ENCODE assay signal across 22 cellular contexts in the genomic region with DNA sequence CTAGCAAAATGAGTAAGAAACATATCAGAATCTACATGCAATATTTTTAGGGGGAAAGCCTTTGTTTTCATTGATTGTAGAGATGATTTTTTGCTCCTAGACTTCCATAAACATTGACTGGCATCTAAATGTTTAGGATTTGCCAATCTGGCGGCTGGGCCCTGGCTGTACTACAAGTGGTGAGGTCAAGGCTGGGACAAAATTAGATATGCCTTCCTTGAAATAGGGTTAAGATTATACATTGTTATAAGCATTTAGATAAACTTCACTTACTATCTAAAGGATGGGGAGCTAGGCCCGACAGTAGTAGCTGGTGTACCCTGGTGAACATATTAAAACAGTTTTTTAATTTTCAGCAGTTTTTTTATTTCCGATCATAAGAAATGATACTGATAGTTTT. TPM values are rescaled to one million over a fixed set of nuclear protein-coding genes. Genes with fewer than 3 reads are reported as not detected.
A peak's percentile ranks its signal among the peaks of the same experiment; 100 is the strongest.
DNase-seq lines count a peak whose midpoint lies in the region; ATAC-seq, FAIRE-seq and TF ChIP-seq lines count a peak whose summit lies in the region.
"Had no signal": no experiment of that assay in that cellular context is flagged by ENCODE, and none has a peak within 500 bp of the region (broad histone marks: within the 10 kb centered on the region; RNA-seq: fewer than 3 reads in every experiment).

No MANE protein-coding gene starts in this region.

- H3K4me1 Mint-ChIP-seq in brain (peaks cover 85% of the 10 kb centered on the region), neural progenitor cell (peaks cover 14% of the 10 kb centered on the region)

- peak overlapping the region in 4 of 5 experiments; percentile 46 to 99 (median 96) for H3K27ac Mint-ChIP-seq in brain
- no peak overlapping the region for H3K27ac Mint-ChIP-seq in neural progenitor cell
- H3K27ac Mint-ChIP-seq: activated CD4-positive, alpha-beta memory T cell treated with anti-CD3 and anti-CD28 coated beads, Interleukin-2, amount 10 ng/mL, durations not matched to agents 7 days and 5 days; activated T-cell treated with anti-CD3 and anti-CD28 coated beads, Interleukin-2, amount 50 U/mL, for 72 hours; CD4-positive, alpha-beta memory T cell had no signal

- ATAC-seq in HepG2 = no peak
- no peak for ATAC-seq in GM18867 (IDR thresholded peaks at IDR 0.05; ENCODE audit: unreplicated experiment)
- ATAC-seq: activated T-cell treated with anti-CD3 and anti-CD28 coated beads, Interleukin-2, amount 50 U/mL, for 72 hours had no signal

- CTCF ChIA-PET in A673 (lab: Charles Lee) (no interaction called here), HepG2 (lab: Yijun Ruan, JAX; ENCODE audit: low intra/inter-chr PET ratio, low total read pairs) (no interaction called here)

- peaks cover 25% of the 10 kb centered on the region for H3K27me3 Mint-ChIP-seq in brain
- H3K27me3 Mint-ChIP-seq in neural progenitor cell (ENCODE audit: insufficient read depth, low read depth) = peaks cover 44% of the 10 kb centered on the region

- H2AFZ ChIP-seq in HepG2 (ENCODE audit: low read length) (no peak overlapping the region), neural progenitor cell (replicated peaks) (no peak overlapping the region)
- H2AFZ ChIP-seq: parathyroid adenoma had no signal

- no peak for TF ChIP-seq POLR2A in HepG2 (IDR thresholded peaks at IDR 0.05; ENCODE audit: insufficient read depth in 1 of 2, low read depth in 2 of 2, low read length in 2 of 2)

- H3K4me3 ChIP-seq in A673 (ENCODE audit: low read depth, low read length, poor library complexity, severe bottlenecking) (no peak overlapping the region), HepG2 (replicated peaks in 1 of 3; ENCODE audit: insufficient read depth in 1 of 3, low read depth in 2 of 3, low read length in 3 of 3) (0 out of 6 replicates have a peak overlapping the region, but pooled peaks of 1 of the 3 experiments have one; percentile 7), skeletal muscle satellite cell (ENCODE audit: low read length) (peak overlapping the region; percentile 69), neural progenitor cell (no peak overlapping the region)
- H3K4me3 ChIP-seq: upper lobe of left lung had no signal

- POLR2A ChIA-PET in A673 (lab: Charles Lee; ENCODE audit: low non-redundant PET) (no interaction called here), HepG2 (lab: Yijun Ruan, JAX) (no interaction called here)

- in situ Hi-C loops in HepG2 (cut with HindIII; ENCODE audit: extremely low pct_ligation_motif_present, low pct_unique_long_range_greater_than_20kb) = no loop called here

- H3K36me3 Mint-ChIP-seq in brain (peaks cover 29% of the 10 kb centered on the region), neural progenitor cell (peaks cover 24% of the 10 kb centered on the region)

- TF ChIP-seq RAD21 in HepG2 (CRISPR knock-in tag; IDR thresholded peaks at IDR 0.05) = no peak

- H3K9ac ChIP-seq in HepG2 (ENCODE audit: insufficient read depth, low read depth, low read length) (no peak overlapping the region), skeletal muscle satellite cell (ENCODE audit: low read depth, low read length) (peak overlapping the region; percentile 88), neural progenitor cell (no peak overlapping the region)
- H3K9ac ChIP-seq: parathyroid adenoma had no signal

- WGBS in HepG2 (ENCODE audit: low lambda C conversion rate) = 87% methylated on average over 3 of the region's 3 CpGs

- H3K36me3 ChIP-seq in A673 (ENCODE audit: insufficient read depth, low read length, poor library complexity, severe bottlenecking) (peaks cover 22% of the 10 kb centered on the region), HepG2 (replicated peaks in 1 of 2; ENCODE audit: control insufficient read depth in 1 of 2, insufficient read depth in 2 of 2, low read length in 2 of 2) (peaks cover 2 to 20% of the 10 kb centered on the region in 2 experiments; a peak in 3 of 5 replicates), skeletal muscle satellite cell (ENCODE audit: insufficient read depth, low read length) (no peaks in the 10 kb centered on the region), neural progenitor cell (no peaks in the 10 kb centered on the region)

- H4K20me1 ChIP-seq in HepG2 (ENCODE audit: insufficient read depth, low read length) (peaks cover 42% of the 10 kb centered on the region), neural progenitor cell (ENCODE audit: low read depth) (peaks cover 9% of the 10 kb centered on the region)

- no peaks in the 10 kb centered on the region for H3K9me3 ChIP-seq in A673 (ENCODE audit: low read depth, low read length, poor library complexity, severe bottlenecking)
- H3K9me3 ChIP-seq in HepG2 (ENCODE audit: low read length) = no peaks in the 10 kb centered on the region
- no peaks in the 10 kb centered on the region for H3K9me3 ChIP-seq in skeletal muscle satellite cell (replicated peaks; ENCODE audit: low read length)
- H3K9me3 ChIP-seq in neural progenitor cell (ENCODE audit: low read depth) = no peaks in the 10 kb centered on the region
- H3K9me3 ChIP-seq: upper lobe of left lung had no signal

- peaks cover 48% of the 10 kb centered on the region for H3K4me1 ChIP-seq in A673 (ENCODE audit: insufficient read depth, low read length, poor library complexity, severe bottlenecking)
- H3K4me1 ChIP-seq in HepG2 (ENCODE audit: insufficient read depth, low read length) = peaks cover 75% of the 10 kb centered on the region
- peaks cover 65% of the 10 kb centered on the region for H3K4me1 ChIP-seq in skeletal muscle satellite cell (ENCODE audit: control insufficient read depth, insufficient read depth, low read length)
- peaks cover 17% of the 10 kb centered on the region for H3K4me1 ChIP-seq in neural progenitor cell
- H3K4me1 ChIP-seq: parathyroid adenoma had no signal

- peak overlapping the region in 4 of 5 experiments; percentile 55 to 90 (median 77) for H3K4me3 Mint-ChIP-seq in brain
- H3K4me3 Mint-ChIP-seq in neural progenitor cell = no peak overlapping the region
- H3K4me3 Mint-ChIP-seq: activated CD4-positive, alpha-beta memory T cell treated with anti-CD3 and anti-CD28 coated beads, Interleukin-2, amount 10 ng/mL, durations not matched to agents 7 days and 5 days; activated T-cell treated with anti-CD3 and anti-CD28 coated beads, Interleukin-2, amount 50 U/mL, for 72 hours; CD4-positive, alpha-beta memory T cell had no signal

- FAIRE-seq in HepG2 (lab: Jason Lieb, UNC) = no peak
- FAIRE-seq: GM12891, HTR-8/SVneo, TTC549 had no signal

- TF ChIP-seq EP300 in HepG2 (IDR thresholded peaks at IDR 0.05; ENCODE audit: low read depth in 2 of 2, low read length in 2 of 2) (no peak), HepG2 (CRISPR knock-in tag; IDR thresholded peaks at IDR 0.05; ENCODE audit: borderline replicate concordance) (no peak)

- H3K79me2 ChIP-seq in HepG2 (ENCODE audit: insufficient read depth, low read length) = peaks cover 98% of the 10 kb centered on the region
- H3K79me2 ChIP-seq in neural progenitor cell (ENCODE audit: low read depth) = no peaks in the 10 kb centered on the region

- BruUV-seq in A673 (replicated peaks; lab: Mats Ljungman, UMichigan) (no TSS peak), HepG2 (replicated peaks; lab: Mats Ljungman, UMichigan) (no TSS peak)

- peaks cover 0 to 5% (median 0%) of the 10 kb centered on the region in 5 experiments for H3K9me3 Mint-ChIP-seq in brain
- H3K9me3 Mint-ChIP-seq in neural progenitor cell = peaks cover 4% of the 10 kb centered on the region
- H3K9me3 Mint-ChIP-seq: activated CD4-positive, alpha-beta memory T cell treated with anti-CD3 and anti-CD28 coated beads, Interleukin-2, amount 10 ng/mL, durations not matched to agents 7 days and 5 days; activated T-cell treated with anti-CD3 and anti-CD28 coated beads, Interleukin-2, amount 50 U/mL, for 72 hours had no signal

- peak overlapping the region; percentile 29; the same call in 1 of the 2 replicates for H3K4me2 ChIP-seq in HepG2 (ENCODE audit: low read depth, low read length)
- H3K4me2 ChIP-seq in skeletal muscle satellite cell (ENCODE audit: low read length) = peak overlapping the region; percentile 94
- no peak overlapping the region for H3K4me2 ChIP-seq in neural progenitor cell

- TF ChIP-seq CTCF in A673 (conservative IDR thresholded peaks at IDR 0.05; ENCODE audit: low read depth, low read length) = no peak
- no peak for TF ChIP-seq CTCF in brain (conservative IDR thresholded peaks at IDR 0.05)
- TF ChIP-seq CTCF in HepG2 (CRISPR knock-in tag; IDR thresholded peaks at IDR 0.05) = no peak
- no peak for TF ChIP-seq CTCF in neural progenitor cell (IDR thresholded peaks at IDR 0.05)

- H3K27ac ChIP-seq in A673 (ENCODE audit: low read depth, low read length, poor library complexity, severe bottlenecking) (peak overlapping the region; percentile 0), HepG2 (ENCODE audit: extremely low read length, insufficient read depth, low read length) (peak overlapping the region; percentile 36), neural progenitor cell (no peak overlapping the region)
- H3K27ac ChIP-seq: epithelial cell of prostate, parathyroid adenoma had no signal

- DNase-seq in A673 (ENCODE audit: low spot score) = no peak
- DNase-seq in HepG2 (ENCODE audit: low spot score) = no peak
- DNase-seq in NCI-H226 = no peak
- no peak for DNase-seq in NOMO-1 (lab: John Stamatoyannopoulos, UW; ENCODE audit: unreplicated experiment in 2 of 2)
- DNase-seq in neural progenitor cell (ENCODE audit: low spot score) = no peak
- DNase-seq: activated CD4-positive, alpha-beta memory T cell treated with anti-CD3 and anti-CD28 coated beads, Interleukin-2, amount 10 ng/mL, durations not matched to agents 7 days and 5 days; activated T-cell treated with anti-CD3 and anti-CD28 coated beads, Interleukin-2, amount 50 U/mL, for 72 hours; CD4-positive, alpha-beta memory T cell; cortex of kidney; HCEC 1CT; islet precursor cell; NCI-H1930; NCI-H526 treated with DMSO at 0.1 percent for 48 hours; upper lobe of left lung had no signal

- H3K27me3 ChIP-seq in A673 (replicated peaks; ENCODE audit: insufficient read depth, low read depth, low read length, poor library complexity) (no peaks in the 10 kb centered on the region), HepG2 (ENCODE audit: control insufficient read depth in 1 of 2, insufficient read depth in 2 of 2, low read length in 2 of 2) (no peaks in the 10 kb centered on the region), skeletal muscle satellite cell (ENCODE audit: control insufficient read depth, insufficient read depth, low read length) (no peaks in the 10 kb centered on the region), neural progenitor cell (peaks cover 45% of the 10 kb centered on the region)
- H3K27me3 ChIP-seq: upper lobe of left lung had no signal

- H3F3A ChIP-seq in neural progenitor cell (ENCODE audit: low read depth) = peaks cover 10% of the 10 kb centered on the region

- intact Hi-C loops in A673 (cut with micrococcal nuclease; ENCODE audit: unreplicated experiment) = no loop called here
- intact Hi-C loops in HepG2 (cut with micrococcal nuclease; ENCODE audit: unreplicated experiment) = loop anchor here (5.0 to 10.0 kb wide), 2 partner anchors 35 to 97 kb away; no protein-coding TSS in a partner anchor

RNA-seq across cellular contexts. Expression of a gene that starts 5.2 kb away (rescaled TPM):
- total RNA-seq in A673 (2021) = 65.4 and 67.1 TPM in 2 replicates
- polyA plus RNA-seq in brain (ENCODE audit: insufficient read depth, low read depth, low replicate concordance) = 4.1 TPM
- 14.8 and 28.5 TPM in 2 replicates for total RNA-seq in HepG2 (2016; rRNA removed; fragmentation: Illumina TruSeq; extraction: Trizol)
- 8.1 and 8.4 TPM in 2 replicates for total RNA-seq in HepG2 (2016; cell fraction: cytosol; rRNA removed; fragmentation: Illumina TruSeq; extraction: Trizol; ENCODE audit: low read depth)
- 11.5 and 25.9 TPM in 2 replicates for total RNA-seq in HepG2 (2016; cell fraction: insoluble cytoplasmic fraction; rRNA removed; fragmentation: Illumina TruSeq; extraction: Trizol)
- total RNA-seq in HepG2 (2016; cell fraction: membrane; rRNA removed; fragmentation: Illumina TruSeq; extraction: Trizol) = 7.4 and 7.5 TPM in 2 replicates
- total RNA-seq in HepG2 (2016; cell fraction: nucleus; rRNA removed; fragmentation: Illumina TruSeq; extraction: Trizol) = 110 and 115 TPM in 2 replicates
- polyA plus RNA-seq in HepG2 (2011; rRNA removed) = 14.1 and 14.7 TPM in 2 replicates
- 11.0 and 12.6 TPM in 2 replicates for polyA plus RNA-seq in HepG2 (2011; cell fraction: cytosol; rRNA removed)
- 20.1 and 25.7 TPM in 2 replicates for polyA plus RNA-seq in HepG2 (2011; cell fraction: nucleus; rRNA removed)
- polyA plus RNA-seq in HepG2 (2012) = 4.5 and 5.7 TPM in 2 replicates
- polyA plus RNA-seq in HepG2 (2016; cell fraction: cytosol; fragmentation: Illumina TruSeq; extraction: Trizol; ENCODE audit: low read depth) = 0.64 and 0.71 TPM in 2 replicates
- 11.5 and 13.5 TPM in 2 replicates for polyA plus RNA-seq in HepG2 (2016; cell fraction: insoluble cytoplasmic fraction; fragmentation: Illumina TruSeq; extraction: Trizol; ENCODE audit: low read depth)
- 3.0 and 3.1 TPM in 2 replicates for polyA plus RNA-seq in HepG2 (2016; cell fraction: membrane; fragmentation: Illumina TruSeq; extraction: Trizol; ENCODE audit: low read depth)
- 15.9 and 21.9 TPM in 2 replicates for polyA plus RNA-seq in HepG2 (2016; cell fraction: nucleus; fragmentation: Illumina TruSeq; extraction: Trizol; ENCODE audit: insufficient read depth, low read depth)
- polyA minus RNA-seq in HepG2 (2011; rRNA and poly(A)+ RNA removed; ENCODE audit: low replicate concordance) = 62.5 and 117 TPM in 2 replicates
- polyA minus RNA-seq in HepG2 (2011; cell fraction: cytosol; rRNA and poly(A)+ RNA removed) = 18.3 and 19.2 TPM in 2 replicates
- 167 and 202 TPM in 2 replicates for polyA minus RNA-seq in HepG2 (2011; cell fraction: nucleus; rRNA and poly(A)+ RNA removed)
- total RNA-seq in skeletal muscle satellite cell (2012; rRNA removed) = 14.2 and 15.1 TPM in 2 replicates
- total RNA-seq in neural progenitor cell (ENCODE audit: low replicate concordance) = 1.7 and 5.3 TPM in 2 replicates
